ENCODE assay signal across 26 cellular contexts in the genomic region with DNA sequence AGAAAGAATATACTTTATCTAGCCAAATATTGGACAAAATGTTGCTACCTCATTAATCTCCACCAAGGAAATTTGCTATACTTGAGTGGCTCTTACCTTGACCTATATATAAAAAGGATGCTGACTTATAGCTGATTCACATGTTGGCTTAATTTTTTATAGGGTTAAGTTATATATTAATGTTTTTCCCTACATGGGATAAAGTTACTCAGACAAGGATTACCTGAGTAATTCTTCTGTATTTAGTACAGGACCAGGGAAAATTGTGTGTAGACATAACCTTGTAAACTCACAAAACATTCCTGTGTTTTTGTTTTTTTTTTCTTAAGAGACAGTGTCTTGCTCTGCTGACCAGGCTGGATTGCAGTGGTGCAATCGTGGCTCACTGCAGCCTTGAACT. TPM values are rescaled to one million over a fixed set of nuclear protein-coding genes. Genes with fewer than 3 reads are reported as not detected.
"Had no signal": no experiment of that assay in that cellular context is flagged by ENCODE, and none has a peak within 500 bp of the region (broad histone marks: within the 10 kb centered on the region; RNA-seq: fewer than 3 reads in every experiment).

No MANE protein-coding gene starts in this region.

- FAIRE-seq: colon, endothelial cell of umbilical vein, frontal cortex, kidney had no signal

- DNase-seq: dermis blood vessel endothelial cell; dorsolateral prefrontal cortex; effector CD4-positive, alpha-beta T cell; effector memory CD4-positive, alpha-beta T cell; foreskin keratinocyte; heart left ventricle; hippocampal formation; immature natural killer cell; islet precursor cell; kidney; kidney glomerular epithelial cell; left cardiac atrium; left lung; left ventricle myocardium superior; lower lobe of right lung; mesenchymal stem cell; mucosa of descending colon; naive B cell had no signal

- ATAC-seq: foreskin keratinocyte, gastroesophageal sphincter, heart left ventricle, left cardiac atrium, left lung, left ventricle myocardium superior, lower lobe of right lung, mucosa of descending colon had no signal

RNA-seq across cellular contexts. Expression of a gene that starts 30.6 kb away (rescaled TPM):
- total RNA-seq: epithelial cell of proximal tubule, esophagus muscularis mucosa, foreskin keratinocyte, left ventricle myocardium superior, lower leg skin, lower lobe of right lung, mesenteric fat pad had no signal

RNA-seq across cellular contexts. Expression of a gene that starts 52.6 kb away (rescaled TPM):
- total RNA-seq: lower lobe of right lung had no signal
